In the genomic region with DNA sequence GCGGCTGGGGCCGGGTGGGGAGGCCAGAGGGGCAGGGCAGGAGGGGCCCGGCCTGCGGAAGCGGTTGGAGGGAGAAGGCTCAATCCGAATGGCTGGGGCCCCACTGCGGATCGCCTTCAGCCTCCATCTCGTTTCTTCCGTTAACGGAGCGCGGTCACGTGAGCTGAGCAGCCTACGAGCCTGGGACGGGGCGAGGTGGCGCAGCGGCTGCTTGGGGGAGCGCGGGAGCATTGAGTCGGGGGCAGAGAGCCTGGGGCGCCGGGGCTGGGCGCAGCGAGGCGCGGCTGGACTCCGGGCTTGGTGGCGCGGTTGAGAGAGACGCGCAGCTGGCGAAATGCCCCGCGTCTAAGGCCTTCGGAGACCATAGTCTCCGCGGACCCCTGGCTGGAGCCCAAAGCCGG, we compare ENCODE assay signal across 8 cellular contexts.
A peak's percentile ranks its signal among the peaks of the same experiment; 100 is the strongest.
DNase-seq lines count a peak whose midpoint lies in the region; ATAC-seq and TF ChIP-seq lines count a peak whose summit lies in the region.
"Not testable (repeated sequence)": the region's sequence is repeated elsewhere in the genome, so short reads cannot be mapped to it uniquely, and the experiment has no call there.

No MANE protein-coding gene starts in this region.

- H3K9ac ChIP-seq in DND-41 (ENCODE audit: low read depth, low read length) (peak overlapping the region; percentile 87), neural progenitor cell (peak overlapping the region; percentile 92)

- not testable (repeated sequence) for H3K9me3 Mint-ChIP-seq in T-helper 2 cell treated with Interferon-gamma antibody and Interleukin-4, amounts not matched to agents 5 μg/mL and 100 μg/mL, for 36 hours; neural progenitor cell

- H2AFZ ChIP-seq in DND-41 (ENCODE audit: low read depth, low read length) (peak overlapping the region; percentile 86), neural progenitor cell (replicated peaks) (peak overlapping the region; percentile 53)

- H3K9me3 ChIP-seq in DND-41 (ENCODE audit: insufficient read depth, low read length, severe bottlenecking); ascending aorta; neural progenitor cell (ENCODE audit: low read depth): not testable (repeated sequence)

- peaks cover 12% of the 10 kb centered on the region; the same call in 1 of the 2 replicates for H4K20me1 ChIP-seq in DND-41 (ENCODE audit: insufficient read depth, low read length)
- peaks cover 33% of the 10 kb centered on the region for H4K20me1 ChIP-seq in neural progenitor cell (ENCODE audit: low read depth)

- peak; percentile 53 for TF ChIP-seq CTCF in DND-41 (IDR thresholded peaks at IDR 0.05; ENCODE audit: borderline replicate concordance, extremely low read depth, low read length, poor library complexity, severe bottlenecking)
- peak in 1 of 3 experiments; percentile 27 for TF ChIP-seq CTCF in ascending aorta (IDR thresholded peaks at IDR 0.05)
- TF ChIP-seq CTCF in neural progenitor cell (IDR thresholded peaks at IDR 0.05), result peak; percentile 17

- H3F3A ChIP-seq in neural progenitor cell (ENCODE audit: low read depth), result not testable (repeated sequence)

- H3K4me1 ChIP-seq in DND-41 (ENCODE audit: insufficient read depth, low read length) (peaks cover 40% of the 10 kb centered on the region), neural progenitor cell (peaks cover 15% of the 10 kb centered on the region)
- H3K4me1 ChIP-seq in ascending aorta, result not testable (repeated sequence)

- H3K27me3 ChIP-seq in DND-41 (ENCODE audit: insufficient read depth, low read length, poor library complexity); ascending aorta; neural progenitor cell: not testable (repeated sequence)

- H3K4me3 ChIP-seq in DND-41 (ENCODE audit: low read depth in 1 of 2, low read length in 2 of 2) (peak overlapping the region; percentile 62 to 86; a peak in 3 of 4 replicates), ascending aorta (peak overlapping the region; percentile 81 to 86), neural progenitor cell (peak overlapping the region; percentile 77)

- intact Hi-C loops in ascending aorta (cut with DNase I); Right ventricle myocardium superior (cut with DNase I): not testable (repeated sequence)

- H3K4me1 Mint-ChIP-seq in T-helper 2 cell treated with Interferon-gamma antibody and Interleukin-4, amounts not matched to agents 5 μg/mL and 100 μg/mL, for 36 hours (ENCODE audit: low read depth), result peaks cover 33% of the 10 kb centered on the region
- peaks cover 32% of the 10 kb centered on the region for H3K4me1 Mint-ChIP-seq in neural progenitor cell

- H3K27ac ChIP-seq in DND-41 (ENCODE audit: low read length) (peak overlapping the region; percentile 99), ascending aorta (peak overlapping the region; percentile 65 to 71), neural progenitor cell (peak overlapping the region; percentile 74)

- peak overlapping the region; percentile 74 for H3K4me2 ChIP-seq in DND-41 (ENCODE audit: insufficient read depth, low read length)
- H3K4me2 ChIP-seq in neural progenitor cell, result peak overlapping the region; percentile 95

- not testable (repeated sequence) for H3K27me3 Mint-ChIP-seq in T-helper 2 cell treated with Interferon-gamma antibody and Interleukin-4, amounts not matched to agents 5 μg/mL and 100 μg/mL, for 36 hours (ENCODE audit: low read depth); neural progenitor cell (ENCODE audit: insufficient read depth, low read depth)

- peaks cover 21% of the 10 kb centered on the region for H3K36me3 ChIP-seq in DND-41 (ENCODE audit: insufficient read depth, low read length)
- not testable (repeated sequence) for H3K36me3 ChIP-seq in ascending aorta, neural progenitor cell

- H3K4me3 Mint-ChIP-seq in T-helper 2 cell treated with Interferon-gamma antibody and Interleukin-4, amounts not matched to agents 5 μg/mL and 100 μg/mL, for 36 hours, result peak overlapping the region; percentile 93
- peak overlapping the region; percentile 93 for H3K4me3 Mint-ChIP-seq in neural progenitor cell

- H3K79me2 ChIP-seq in DND-41 (ENCODE audit: insufficient read depth, low read length), result peaks cover 47% of the 10 kb centered on the region
- peaks cover 47% of the 10 kb centered on the region for H3K79me2 ChIP-seq in neural progenitor cell (ENCODE audit: low read depth)

- H3K27ac Mint-ChIP-seq in T-helper 2 cell treated with Interferon-gamma antibody and Interleukin-4, amounts not matched to agents 5 μg/mL and 100 μg/mL, for 36 hours, result peak overlapping the region; percentile 99
- not testable (repeated sequence) for H3K27ac Mint-ChIP-seq in neural progenitor cell

- peak; percentile 85 for ATAC-seq in DND-41 (ENCODE audit: insufficient read depth, low read depth)
- ATAC-seq in GM21447 (IDR thresholded peaks at IDR 0.05; ENCODE audit: unreplicated experiment), result peak; percentile 62
- ATAC-seq in HG03520 (IDR thresholded peaks at IDR 0.05; ENCODE audit: unreplicated experiment), result peak; percentile 62
- ATAC-seq in Right ventricle myocardium superior (ENCODE audit: poor library complexity), result peak; percentile 85

- peaks cover 22% of the 10 kb centered on the region for H3K36me3 Mint-ChIP-seq in T-helper 2 cell treated with Interferon-gamma antibody and Interleukin-4, amounts not matched to agents 5 μg/mL and 100 μg/mL, for 36 hours (ENCODE audit: low read depth)
- H3K36me3 Mint-ChIP-seq in neural progenitor cell, result peaks cover 28% of the 10 kb centered on the region

- peak; percentile 89 for DNase-seq in DND-41
- peak; percentile 89 for DNase-seq in T-helper 2 cell treated with Interferon-gamma antibody and Interleukin-4, amounts not matched to agents 5 μg/mL and 100 μg/mL, for 36 hours (ENCODE audit: low spot score)
- DNase-seq in ascending aorta (ENCODE audit: low spot score in 2 of 2), result peak; percentile 59 to 89
- peak; percentile 93 for DNase-seq in Right ventricle myocardium superior
- DNase-seq in neural progenitor cell (ENCODE audit: low spot score), result peak; percentile 95
- DNase-seq in stimulated activated CD8-positive, alpha-beta memory T cell treated with anti-CD3 and anti-CD28 coated beads, Interleukin-7, amount 100 ng/mL, for 1 hour (ENCODE audit: low read depth in 2 of 2), result peak; percentile 67 to 73

Comparison
In these comparisons a context has a peak if more than half of its experiments do, and no peak if none do; other contexts are left out.
1. Peak in every context shown above with its lines: DNase-seq, ATAC-seq, H3K4me3 ChIP-seq and H3K27ac ChIP-seq.